8 cellular contexts compared by ENCODE assay signal in the genomic region with DNA sequence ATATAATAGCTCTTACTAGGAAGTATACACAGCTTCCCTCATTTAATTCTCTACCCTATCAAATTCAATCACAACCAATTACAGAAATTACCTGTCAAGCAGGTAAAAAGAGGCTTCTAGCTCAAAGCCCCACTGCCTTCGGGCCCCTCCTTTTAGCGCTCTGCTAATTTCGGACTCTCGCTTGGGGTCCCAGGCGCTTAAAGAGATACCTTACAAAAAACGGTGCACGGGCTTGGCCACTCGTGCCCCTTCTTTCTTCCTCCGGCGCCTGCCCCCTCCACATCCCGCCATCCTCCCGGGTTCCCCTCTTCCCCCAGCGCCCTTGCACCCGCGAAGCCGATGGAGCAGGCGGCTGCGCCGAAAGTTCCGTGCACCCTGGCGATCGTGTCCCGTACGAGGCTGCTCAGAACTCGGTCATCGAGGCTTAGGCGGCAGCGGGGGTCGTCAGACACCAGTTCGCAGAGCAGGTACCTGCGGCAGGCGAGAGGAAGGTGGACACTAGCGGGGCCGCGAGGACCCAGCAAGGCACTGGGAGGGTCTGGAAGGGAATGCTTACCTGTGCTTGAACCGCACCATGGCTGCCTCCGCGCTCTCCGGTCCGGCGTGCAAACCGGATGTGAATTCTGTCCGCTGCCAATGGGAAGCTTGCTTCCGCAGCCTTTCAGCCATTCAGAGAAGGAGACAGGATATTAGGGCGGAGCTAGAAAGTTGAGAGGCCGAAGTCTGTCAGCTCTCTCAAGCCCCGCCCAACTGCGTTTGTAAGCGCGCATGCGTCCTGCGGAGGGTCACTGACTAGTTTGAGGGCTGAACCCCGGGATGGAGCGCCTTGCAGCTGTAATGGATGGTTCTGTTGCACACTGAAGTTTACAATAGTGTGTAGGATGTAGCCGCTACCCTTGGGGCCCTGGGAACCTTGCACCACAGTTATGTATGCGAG. TPM values are rescaled to one million over a fixed set of nuclear protein-coding genes. Genes with fewer than 3 reads are reported as not detected.
A peak's percentile ranks its signal among the peaks of the same experiment; 100 is the strongest.
DNase-seq lines count a peak whose midpoint lies in the region; ATAC-seq and TF ChIP-seq lines count a peak whose summit lies in the region.

Gene POP5, minus strand, starts transcription at position 616 of the 937 bp plus-strand sequence. Its CDS starts 40 bp downstream, at position 576.

- no peaks in the 10 kb centered on the region for H3K27me3 Mint-ChIP-seq in activated CD4-positive, alpha-beta memory T cell treated with anti-CD3 and anti-CD28 coated beads for 36 hours

- peak; percentile 99 for DNase-seq in CD1c-positive myeloid dendritic cell (ENCODE audit: extremely low spot score)
- peak; percentile 97 for DNase-seq in NCI-H82 treated with DMSO at 0.1 percent for 48 hours (lab: John Stamatoyannopoulos, UW; ENCODE audit: unreplicated experiment)
- peak; percentile 97 for DNase-seq in activated CD4-positive, alpha-beta memory T cell treated with anti-CD3 and anti-CD28 coated beads for 36 hours
- peak; percentile 97 to 99 (median 98) for DNase-seq in dorsolateral prefrontal cortex
- DNase-seq in stimulated activated CD4-positive, alpha-beta T cell treated with anti-CD3 and anti-CD28 coated beads, Interleukin-4, amount 100 ng/mL, for 24 hours = peak; percentile 96

- peak within 1 kb of the TSS; percentile 86 for H3K27ac Mint-ChIP-seq in activated CD4-positive, alpha-beta memory T cell treated with anti-CD3 and anti-CD28 coated beads for 36 hours

- TF ChIP-seq RAD21 in liver (IDR thresholded peaks at IDR 0.05) = peak; percentile 48 to 59

- H3K36me3 ChIP-seq in liver (ENCODE audit: control insufficient read depth in 4 of 4, insufficient read depth in 3 of 4, low read depth in 1 of 4, low read length in 3 of 4) = peaks cover 0 to 36% (median 31%) of the 10 kb centered on the region in 4 donors

- H3K9me3 ChIP-seq in liver (ENCODE audit: control insufficient read depth in 4 of 4, low read length in 3 of 4) = no peaks in the 10 kb centered on the region

- H3K9ac ChIP-seq in liver (ENCODE audit: low read depth in 1 of 2, low read length in 2 of 2) = peak within 1 kb of the TSS; percentile 69 to 88

- no peaks in the 10 kb centered on the region for H3K27me3 ChIP-seq in dorsolateral prefrontal cortex
- H3K27me3 ChIP-seq in liver (ENCODE audit: control insufficient read depth in 4 of 4, insufficient read depth in 4 of 4, low read length in 3 of 4) = no peaks in the 10 kb centered on the region

- CTCF ChIA-PET in activated CD4-positive, alpha-beta memory T cell treated with anti-CD3 and anti-CD28 coated beads for 36 hours (lab: Charles Lee) = interaction anchor here (0.8 to 7.2 kb wide), 21 partner anchors 9 to 529 kb away, joined by 3 to 161 read pairs (median 4); partner anchors contain the start of genes CABP1, MLEC, RNF10 and SIRT4

- H3K36me3 Mint-ChIP-seq in activated CD4-positive, alpha-beta memory T cell treated with anti-CD3 and anti-CD28 coated beads for 36 hours = peaks cover 29% of the 10 kb centered on the region

- peak in 44 of 56 donors; percentile 10 to 68 (median 39) for TF ChIP-seq CTCF in dorsolateral prefrontal cortex (IDR thresholded peaks at IDR 0.05 in 54 of 56, conservative IDR thresholded peaks at IDR 0.05 in 2 of 56; ENCODE audit: low read depth in 1 of 56, partially characterized antibody in 56 of 56)
- TF ChIP-seq CTCF in liver (IDR thresholded peaks at IDR 0.05; ENCODE audit: low read depth, low read length, missing input control) = no peak

- intact Hi-C loops in activated CD4-positive, alpha-beta memory T cell treated with anti-CD3 and anti-CD28 coated beads for 36 hours (cut with micrococcal nuclease) = loop anchor here (1.0 to 10.0 kb wide), 7 partner anchors 46 to 1211 kb away; partner anchors contain the start of genes ACADS, RHOF and RNF10
- intact Hi-C loops in dorsolateral prefrontal cortex (cut with DNase I) = loop anchor here (5.0 to 10.0 kb wide), 4 partner anchors 131 to 516 kb away; partner anchors contain the start of genes SPPL3 (in 1 of the 2) and UNC119B (in 1 of the 2)

- H3K9me3 Mint-ChIP-seq in activated CD4-positive, alpha-beta memory T cell treated with anti-CD3 and anti-CD28 coated beads for 36 hours = no peaks in the 10 kb centered on the region

- peaks cover 0 to 32% (median 24%) of the 10 kb centered on the region in 4 donors for H3K4me1 ChIP-seq in liver (ENCODE audit: control insufficient read depth in 4 of 4, insufficient read depth in 4 of 4, low read length in 3 of 4)

- peak within 1 kb of the TSS in 55 of 59 donors; percentile 2 to 91 (median 74) for H3K27ac ChIP-seq in dorsolateral prefrontal cortex
- peak within 1 kb of the TSS; percentile 41 to 46 for H3K27ac ChIP-seq in liver (ENCODE audit: low read depth in 1 of 2, low read length in 2 of 2)

- peak within 1 kb of the TSS; percentile 96 for H3K4me3 Mint-ChIP-seq in activated CD4-positive, alpha-beta memory T cell treated with anti-CD3 and anti-CD28 coated beads for 36 hours

- POLR2A ChIA-PET in activated CD4-positive, alpha-beta memory T cell treated with anti-CD3 and anti-CD28 coated beads for 36 hours (lab: Charles Lee) = interaction anchor here (0.9 to 2.5 kb wide), 8 partner anchors 12 to 565 kb away, joined by 3 to 11 read pairs (median 4); partner anchors contain the start of genes MLEC and RNU4-2

- ATAC-seq in GM19438 (IDR thresholded peaks at IDR 0.05; ENCODE audit: low read depth, unreplicated experiment) = peak; percentile 89
- ATAC-seq in HG03575 (IDR thresholded peaks at IDR 0.05; ENCODE audit: extremely low read depth, insufficient number of reproducible peaks, low FRiP score, unreplicated experiment) = peak; percentile 88

- H3K4me1 Mint-ChIP-seq in activated CD4-positive, alpha-beta memory T cell treated with anti-CD3 and anti-CD28 coated beads for 36 hours (ENCODE audit: low read depth) = peaks cover 33% of the 10 kb centered on the region

- under 1% methylated on average over 56 of the region's 56 CpGs for WGBS in liver

- H3K4me3 ChIP-seq in dorsolateral prefrontal cortex (peak within 1 kb of the TSS; percentile 62 to 99 (median 90)), liver (ENCODE audit: low read depth in 1 of 3, low read length in 3 of 3) (peak within 1 kb of the TSS; percentile 81 to 99 (median 95))

TF ChIP-seq in liver, 16 proteins besides CTCF, POLR2A, EP300 and RAD21 (continues in another document):
- TF ChIP-seq GABPA (IDR thresholded peaks at IDR 0.05 in 1 of 2, conservative IDR thresholded peaks at IDR 0.05 in 1 of 2) (peak; percentile 80 to 92), TAF1 (conservative IDR thresholded peaks at IDR 0.05) (peak; percentile 77), NR2F2 (IDR thresholded peaks at IDR 0.05) (peak; percentile 28), EGR1 (IDR thresholded peaks at IDR 0.05; ENCODE audit: low read depth in 2 of 2) (no peak), REST (IDR thresholded peaks at IDR 0.05) (peak; percentile 81), HNF4G (IDR thresholded peaks at IDR 0.05) (peak; percentile 30), MAX (IDR thresholded peaks at IDR 0.05) (peak; percentile 51), SP1 (IDR thresholded peaks at IDR 0.05) (peak; percentile 76), FOXA1 (IDR thresholded peaks at IDR 0.05) (no peak), JUND (IDR thresholded peaks at IDR 0.05) (no peak), HNF4A (conservative IDR thresholded peaks at IDR 0.05) (peak; percentile 65 to 67)
- TF ChIP-seq, protein P1, sequence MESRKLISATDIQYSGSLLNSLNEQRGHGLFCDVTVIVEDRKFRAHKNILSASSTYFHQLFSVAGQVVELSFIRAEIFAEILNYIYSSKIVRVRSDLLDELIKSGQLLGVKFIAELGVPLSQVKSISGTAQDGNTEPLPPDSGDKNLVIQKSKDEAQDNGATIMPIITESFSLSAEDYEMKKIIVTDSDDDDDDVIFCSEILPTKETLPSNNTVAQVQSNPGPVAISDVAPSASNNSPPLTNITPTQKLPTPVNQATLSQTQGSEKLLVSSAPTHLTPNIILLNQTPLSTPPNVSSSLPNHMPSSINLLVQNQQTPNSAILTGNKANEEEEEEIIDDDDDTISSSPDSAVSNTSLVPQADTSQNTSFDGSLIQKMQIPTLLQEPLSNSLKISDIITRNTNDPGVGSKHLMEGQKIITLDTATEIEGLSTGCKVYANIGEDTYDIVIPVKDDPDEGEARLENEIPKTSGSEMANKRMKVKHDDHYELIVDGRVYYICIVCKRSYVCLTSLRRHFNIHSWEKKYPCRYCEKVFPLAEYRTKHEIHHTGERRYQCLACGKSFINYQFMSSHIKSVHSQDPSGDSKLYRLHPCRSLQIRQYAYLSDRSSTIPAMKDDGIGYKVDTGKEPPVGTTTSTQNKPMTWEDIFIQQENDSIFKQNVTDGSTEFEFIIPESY (IDR thresholded peaks at IDR 0.05) = no peak

RNA-seq across cellular contexts. Expression of gene POP5, which starts in this region (rescaled TPM):
- total RNA-seq in activated CD4-positive, alpha-beta memory T cell treated with anti-CD3 and anti-CD28 coated beads for 36 hours = 10 to 100 TPM; 54.1 to 55.7 TPM
- total RNA-seq in dorsolateral prefrontal cortex (10 to 100 TPM; 18.5 to 43.3 (median 29.0) TPM), liver (10 to 100 TPM; 20.0 to 20.7 TPM)
- polyA plus RNA-seq in liver = 10 to 100 TPM; 27.3 to 37.1 TPM

Comparison
In these comparisons a context has a peak if more than half of its experiments do, and no peak if none do; other contexts are left out.
1. Peak in every context shown above with its lines: DNase-seq, ATAC-seq, H3K4me3 ChIP-seq and H3K27ac ChIP-seq.